ENCODE assay signal across 16 cellular contexts in genomic region chr1:3912809-3913685, GRCh38. TPM values are rescaled to one million over a fixed set of nuclear protein-coding genes. Genes with fewer than 3 reads are reported as not detected.
DNase-seq lines count a peak whose midpoint lies in the region; ATAC-seq and TF ChIP-seq lines count a peak whose summit lies in the region.
"Had no signal": no experiment of that assay in that cellular context is flagged by ENCODE, and none has a peak within 500 bp of the region (broad histone marks: within the 10 kb centered on the region; RNA-seq: fewer than 3 reads in every experiment).

No MANE protein-coding gene starts in this region.

- no peaks in the 10 kb centered on the region for H3K79me2 ChIP-seq in OCI-LY1 (ENCODE audit: insufficient read depth, low read length)

- H3K9me3 ChIP-seq in OCI-LY1 (ENCODE audit: low read length) (no peaks in the 10 kb centered on the region), body of pancreas (no peaks in the 10 kb centered on the region), prostate gland (no peaks in the 10 kb centered on the region), upper lobe of right lung (no peaks in the 10 kb centered on the region)

- no peak overlapping the region for H3K27ac Mint-ChIP-seq in activated naive CD4-positive, alpha-beta T cell treated with anti-CD3 and anti-CD28 coated beads, Interleukin-2, amount 10 ng/mL, durations not matched to agents 7 days and 5 days
- H3K27ac Mint-ChIP-seq: CD4-positive, CD25-positive, alpha-beta regulatory T cell; GM23338 had no signal

- H3K36me3 Mint-ChIP-seq in activated naive CD4-positive, alpha-beta T cell treated with anti-CD3 and anti-CD28 coated beads, Interleukin-2, amount 10 ng/mL, durations not matched to agents 7 days and 5 days: no peaks in the 10 kb centered on the region
- H3K36me3 Mint-ChIP-seq: CD4-positive, CD25-positive, alpha-beta regulatory T cell had no signal

- no peak overlapping the region for H3K4me2 ChIP-seq in OCI-LY1 (ENCODE audit: low read length)
- H3K4me2 ChIP-seq: GM23338, PC-9 had no signal

- no peaks in the 10 kb centered on the region for H3K9me3 Mint-ChIP-seq in activated naive CD4-positive, alpha-beta T cell treated with anti-CD3 and anti-CD28 coated beads, Interleukin-2, amount 10 ng/mL, durations not matched to agents 7 days and 5 days
- H3K9me3 Mint-ChIP-seq: CD4-positive, CD25-positive, alpha-beta regulatory T cell had no signal

- CTCF ChIA-PET in activated naive CD4-positive, alpha-beta T cell treated with anti-CD3 and anti-CD28 coated beads, Interleukin-2, amount 10 ng/mL, durations not matched to agents 7 days and 5 days (lab: Charles Lee): no interaction called here

- TF ChIP-seq CTCF in OCI-LY1 (IDR thresholded peaks at IDR 0.05; ENCODE audit: low read length) (no peak), body of pancreas (IDR thresholded peaks at IDR 0.05) (no peak), prostate gland (IDR thresholded peaks at IDR 0.05) (no peak), upper lobe of right lung (IDR thresholded peaks at IDR 0.05) (no peak)

- H3K36me3 ChIP-seq in OCI-LY1 (ENCODE audit: insufficient read depth, low read length): peaks cover 11% of the 10 kb centered on the region; the same call in 1 of the 2 replicates
- no peaks in the 10 kb centered on the region for H3K36me3 ChIP-seq in body of pancreas (replicated peaks in 1 of 2; ENCODE audit: insufficient read depth in 1 of 2, low read depth in 2 of 2)
- H3K36me3 ChIP-seq in prostate gland: no peaks in the 10 kb centered on the region
- H3K36me3 ChIP-seq in upper lobe of right lung: no peaks in the 10 kb centered on the region

- TF ChIP-seq POLR2A in body of pancreas (IDR thresholded peaks at IDR 0.05) (no peak), prostate gland (IDR thresholded peaks at IDR 0.05) (no peak)

- no peak overlapping the region for H3K4me3 ChIP-seq in OCI-LY1 (ENCODE audit: low read depth, low read length, poor library complexity, severe bottlenecking)
- H3K4me3 ChIP-seq in body of pancreas: no peak overlapping the region
- no peak overlapping the region for H3K4me3 ChIP-seq in prostate gland
- H3K4me3 ChIP-seq in upper lobe of right lung: no peak overlapping the region
- H3K4me3 ChIP-seq: GM23338, PC-9 had no signal

- H3K9me2 ChIP-seq in OCI-LY1 (ENCODE audit: low read depth, low read length): no peaks in the 10 kb centered on the region

- H3K9ac ChIP-seq in OCI-LY1 (ENCODE audit: low read length): no peak overlapping the region

- 86 to 92% methylated on average over 13 to 23 of the region's 23 CpGs for WGBS in body of pancreas, 2 donors
- 96% methylated on average over 21 of the region's 23 CpGs for WGBS in prostate gland

- peaks cover 29% of the 10 kb centered on the region for H3K27me3 Mint-ChIP-seq in activated naive CD4-positive, alpha-beta T cell treated with anti-CD3 and anti-CD28 coated beads, Interleukin-2, amount 10 ng/mL, durations not matched to agents 7 days and 5 days

- H3K4me3 Mint-ChIP-seq in activated naive CD4-positive, alpha-beta T cell treated with anti-CD3 and anti-CD28 coated beads, Interleukin-2, amount 10 ng/mL, durations not matched to agents 7 days and 5 days: no peak overlapping the region
- H3K4me3 Mint-ChIP-seq: CD4-positive, CD25-positive, alpha-beta regulatory T cell; GM23338 had no signal

- intact Hi-C loops in sciatic nerve (cut with DNase I) (no loop called here), body of pancreas (cut with DNase I) (loop anchor here (5.0 kb wide), 1 partner anchor 1834 kb away; no protein-coding TSS in a partner anchor), prostate gland (cut with DNase I) (loop anchor here (5.0 kb wide), 1 partner anchor 1834 kb away; no protein-coding TSS in a partner anchor), upper lobe of right lung (cut with DNase I) (no loop called here)

- no peak for ATAC-seq in sciatic nerve
- ATAC-seq in body of pancreas: no peak
- no peak for ATAC-seq in upper lobe of right lung
- ATAC-seq: GM23338, SK-N-SH treated with all-trans-retinoic acid at 6 μM for 48 hours had no signal

- H4K20me1 ChIP-seq in OCI-LY1 (ENCODE audit: insufficient read depth, low read length): no peaks in the 10 kb centered on the region

- H3F3A ChIP-seq in OCI-LY1 (ENCODE audit: insufficient read depth, low read length): no peaks in the 10 kb centered on the region

- H3K27me3 ChIP-seq in OCI-LY1 (ENCODE audit: insufficient read depth, low read length) (no peaks in the 10 kb centered on the region), body of pancreas (peaks cover 0 to 3% of the 10 kb centered on the region in 2 donors), prostate gland (replicated peaks; ENCODE audit: insufficient read depth) (no peaks in the 10 kb centered on the region), upper lobe of right lung (peaks cover 35% of the 10 kb centered on the region)

- peak overlapping the region; percentile 97 for H3K27ac ChIP-seq in OCI-LY1 (ENCODE audit: low read depth, low read length, poor library complexity, severe bottlenecking)
- no peak overlapping the region for H3K27ac ChIP-seq in body of pancreas
- no peak overlapping the region for H3K27ac ChIP-seq in prostate gland
- no peak overlapping the region for H3K27ac ChIP-seq in upper lobe of right lung
- H3K27ac ChIP-seq: PC-9 had no signal

- H2AFZ ChIP-seq in OCI-LY1 (ENCODE audit: low read length): no peak overlapping the region
- H2AFZ ChIP-seq: GM23338, PC-9 had no signal

- no peaks in the 10 kb centered on the region for H3K4me1 Mint-ChIP-seq in activated naive CD4-positive, alpha-beta T cell treated with anti-CD3 and anti-CD28 coated beads, Interleukin-2, amount 10 ng/mL, durations not matched to agents 7 days and 5 days

- peak; percentile 18 for DNase-seq in activated naive CD4-positive, alpha-beta T cell treated with anti-CD3 and anti-CD28 coated beads, Interleukin-2, amount 10 ng/mL, durations not matched to agents 7 days and 5 days
- DNase-seq in activated naive CD4-positive, alpha-beta T cell treated with Interleukin-2 at 50 U/mL for 16 hours: no peak
- DNase-seq in iPS-NIHi11 (ENCODE audit: low spot score) (peak; percentile 58), sciatic nerve (ENCODE audit: low spot score) (peak; percentile 51), body of pancreas (no peak), prostate gland (ENCODE audit: low spot score) (no peak), upper lobe of right lung (no peak)
- DNase-seq: CD4-positive, CD25-positive, alpha-beta regulatory T cell; Kasumi-1; NCI-H1105 treated with DMSO at 0.1 percent for 48 hours; NCI-H187 treated with DMSO at 0.1 percent for 48 hours; NCI-H510A; PC-9 had no signal

- H3K4me1 ChIP-seq in OCI-LY1 (ENCODE audit: insufficient read depth, low read length, severe bottlenecking): peaks cover 44% of the 10 kb centered on the region
- peaks cover 10% of the 10 kb centered on the region for H3K4me1 ChIP-seq in body of pancreas
- H3K4me1 ChIP-seq in prostate gland (replicated peaks): no peaks in the 10 kb centered on the region
- peaks cover 4% of the 10 kb centered on the region for H3K4me1 ChIP-seq in upper lobe of right lung

RNA-seq across cellular contexts. Expression of gene C1orf174, which starts 13.0 kb away (rescaled TPM):
- total RNA-seq in sciatic nerve (18.6 TPM), body of pancreas (10 to 100 TPM; 14.8 to 15.6 TPM), prostate gland (10 to 100 TPM; 27.1 to 32.7 TPM), upper lobe of right lung (19.9 TPM)

RNA-seq across cellular contexts. Expression of gene DFFB, which starts 55.8 kb away (rescaled TPM):
- total RNA-seq in sciatic nerve (9.3 TPM), body of pancreas (10 to 100 TPM in 1 of 2 donors, 1 to 10 TPM in 1; 6.5 to 13.5 TPM), prostate gland (10 to 100 TPM in 1 of 2 donors, 1 to 10 TPM in 1; 5.3 to 20.5 TPM), upper lobe of right lung (8.5 TPM)

RNA-seq across cellular contexts. Expression of gene CEP104, which starts 56.0 kb away (rescaled TPM):
- 53.9 TPM for total RNA-seq in sciatic nerve
- 10 to 100 TPM; 17.9 to 22.1 TPM for total RNA-seq in body of pancreas
- total RNA-seq in prostate gland: 10 to 100 TPM; 20.9 to 28.5 TPM
- total RNA-seq in upper lobe of right lung: 61.0 TPM

Comparison
In these comparisons a context has a peak if more than half of its experiments do, and no peak if none do; other contexts are left out.
1. DNase-seq: peak in activated naive CD4-positive, alpha-beta T cell treated with anti-CD3 and anti-CD28 coated beads, Interleukin-2, amount 10 ng/mL, durations not matched to agents 7 days and 5 days (single experiment), iPS-NIHi11 (single experiment) and sciatic nerve (single experiment); none in activated naive CD4-positive, alpha-beta T cell treated with Interleukin-2 at 50 U/mL for 16 hours (single experiment), body of pancreas (0 of 4), prostate gland (single experiment) and upper lobe of right lung (single experiment).
2. intact Hi-C loops: an anchor here in body of pancreas (5.0 kb wide) and prostate gland (5.0 kb wide); none called in sciatic nerve and upper lobe of right lung.